In genomic region chr1:226186124-226187018, GRCh38 we compare ENCODE assay signal across 1 cellular context.
TF ChIP-seq lines count a peak whose summit lies in the region.

Gene ACBD3 (minus strand): TSS chr1:226186741. CDS start chr1:226186675, 66 bp downstream.

TF ChIP-seq in K562, 482 proteins besides CTCF, POLR2A, EP300 and RAD21 (continued from another document and continues in another):
- TF ChIP-seq MGA (IDR thresholded peaks at IDR 0.05) (no peak), ZNF280A (IDR thresholded peaks at IDR 0.05; ENCODE audit: low read depth, partially characterized antibody) (no peak), CTCFL (IDR thresholded peaks at IDR 0.05; ENCODE audit: borderline replicate concordance, insufficient read depth, low read depth, low read length, poor library complexity, severe bottlenecking) (peak; percentile 8), THAP12 (CRISPR knock-in tag; IDR thresholded peaks at IDR 0.05) (peak; percentile 24; the same call in 1 of the 2 replicates), EP400 (IDR thresholded peaks at IDR 0.05) (peak; percentile 99), YY1 (IDR thresholded peaks at IDR 0.05; ENCODE audit: borderline replicate concordance in 1 of 3, control insufficient read depth in 1 of 3, extremely low read depth in 1 of 3, insufficient read depth in 3 of 3, insufficient read length in 1 of 3, insufficient replicate concordance in 2 of 3, low read depth in 1 of 3, low read length in 2 of 3) (peak; percentile 71 to 94 (median 90)), ZFX (CRISPR knock-in tag; IDR thresholded peaks at IDR 0.05) (peak; percentile 91), FOXP4 (CRISPR knock-in tag; IDR thresholded peaks at IDR 0.05; ENCODE audit: borderline replicate concordance) (0 out of 2 replicates have a peak, but pooled peaks have one; percentile 24), MTA3 (IDR thresholded peaks at IDR 0.05; ENCODE audit: borderline replicate concordance) (peak; percentile 91; the same call in 1 of the 2 replicates), BRD4 (IDR thresholded peaks at IDR 0.05) (peak; percentile 72; the same call in 1 of the 2 replicates), SMAD4 (CRISPR knock-in tag; conservative IDR thresholded peaks at IDR 0.05) (peak; percentile 74), RFX5 (IDR thresholded peaks at IDR 0.05; ENCODE audit: low read depth, low read length) (no peak), NFIC (IDR thresholded peaks at IDR 0.05) (peak; percentile 60), C11orf30 (IDR thresholded peaks at IDR 0.05; ENCODE audit: low read depth) (peak; percentile 74), SIN3B (IDR thresholded peaks at IDR 0.05; ENCODE audit: low read depth) (peak; percentile 84), HOMEZ (CRISPR knock-in tag; IDR thresholded peaks at IDR 0.05) (no peak), TGIF2 (CRISPR knock-in tag; IDR thresholded peaks at IDR 0.05) (no peak), CEBPG (CRISPR knock-in tag; IDR thresholded peaks at IDR 0.05) (no peak), CEBPG (tag; conservative IDR thresholded peaks at IDR 0.05 in 1 of 2, IDR thresholded peaks at IDR 0.05 in 1 of 2) (no peak), NBN (IDR thresholded peaks at IDR 0.05; ENCODE audit: low read depth) (peak; percentile 46; the same call in 1 of the 2 replicates), ATF6 (CRISPR knock-in tag; IDR thresholded peaks at IDR 0.05) (peak; percentile 58; the same call in 1 of the 2 replicates), ATF3 (IDR thresholded peaks at IDR 0.05) (no peak; the same call in 1 of the 2 replicates), ATF3 (CRISPR knock-in tag; conservative IDR thresholded peaks at IDR 0.05) (no peak), ERF (CRISPR knock-in tag; IDR thresholded peaks at IDR 0.05) (peak; percentile 86)
